In the genomic region with DNA sequence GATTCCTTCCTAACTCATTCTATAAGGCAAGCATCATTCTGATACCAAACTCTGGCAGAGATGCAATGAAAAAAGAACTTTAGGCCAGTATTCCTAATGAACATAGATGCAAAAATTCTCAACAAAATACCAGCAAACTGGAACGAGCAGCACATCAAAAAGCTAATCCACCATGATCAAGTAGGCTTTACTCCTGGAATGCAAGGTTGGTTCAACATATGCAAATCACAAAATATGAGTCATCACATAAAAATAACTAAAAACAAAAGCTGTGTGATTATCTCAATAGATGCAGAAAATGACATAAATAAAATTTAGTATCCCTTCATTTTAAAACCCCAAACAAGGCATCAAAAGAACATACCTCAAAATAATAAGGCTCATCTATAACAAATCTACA, we compare ENCODE assay signal across 27 cellular contexts.
"Had no signal": no experiment of that assay in that cellular context is flagged by ENCODE, and none has a peak within 500 bp of the region (broad histone marks: within the 10 kb centered on the region; RNA-seq: fewer than 3 reads in every experiment).

No MANE protein-coding gene starts in this region.

- H3K27ac ChIP-seq: brain microvascular endothelial cell, left lung, right atrium auricular region, skin epidermis, tibial nerve, vagina had no signal

- H3K27me3 ChIP-seq: brain microvascular endothelial cell, left lung, right atrium auricular region, tibial nerve, vagina had no signal

- H3K4me1 Mint-ChIP-seq: activated naive CD4-positive, alpha-beta T cell treated with anti-CD3 and anti-CD28 coated beads, Interleukin-2, amount 50 U/mL, for 24 hours; central memory CD8-positive, alpha-beta T cell; nephron; WTC11 had no signal

- ATAC-seq: activated CD8-positive, alpha-beta T cell treated with anti-CD3 and anti-CD28 coated beads for 36 hours; left lung; WTC11 had no signal

- DNase-seq: activated CD4-positive, alpha-beta T cell treated with anti-CD3 and anti-CD28 coated beads for 48 hours; activated CD8-positive, alpha-beta T cell treated with anti-CD3 and anti-CD28 coated beads for 36 hours; activated effector memory CD4-positive, alpha-beta T cell treated with anti-CD3 and anti-CD28 coated beads, Interleukin-2, amount 50 U/mL, for 16 hours; activated T-cell treated with anti-CD3 and anti-CD28 coated beads, Interleukin-2, amount 50 U/mL, for 48 hours; amniotic stem cell; brain microvascular endothelial cell; cortex of kidney; effector CD8-positive, alpha-beta T cell; erythroblast; hippocampal formation; kidney; left lung; mesenchymal stem cell; nucleus accumbens; stimulated activated CD4-positive, alpha-beta T cell treated with anti-CD3 and anti-CD28 coated beads, Interleukin-15, amount 100 ng/mL, for 24 hours; stimulated activated CD4-positive, alpha-beta T cell treated with anti-CD3 and anti-CD28 coated beads, Interleukin-4, amount 100 ng/mL, for 24 hours; stimulated activated naive CD4-positive, alpha-beta T cell treated with Interleukin-2 at 50 U/mL for 16 hours; substantia nigra had no signal

- H3K27me3 Mint-ChIP-seq: activated CD8-positive, alpha-beta T cell treated with anti-CD3 and anti-CD28 coated beads for 36 hours; activated naive CD4-positive, alpha-beta T cell treated with anti-CD3 and anti-CD28 coated beads, Interleukin-2, amount 50 U/mL, for 24 hours; central memory CD8-positive, alpha-beta T cell had no signal

- H3K4me1 ChIP-seq: left lung, right atrium auricular region, tibial nerve, vagina had no signal

- H3K36me3 ChIP-seq: brain microvascular endothelial cell had no signal

- H3K4me3 Mint-ChIP-seq: activated CD8-positive, alpha-beta T cell treated with anti-CD3 and anti-CD28 coated beads for 36 hours; activated naive CD4-positive, alpha-beta T cell treated with anti-CD3 and anti-CD28 coated beads, Interleukin-2, amount 50 U/mL, for 24 hours; central memory CD8-positive, alpha-beta T cell; nephron; WTC11 had no signal

- FAIRE-seq: kidney, TTC549 had no signal

- H3K36me3 Mint-ChIP-seq: activated naive CD4-positive, alpha-beta T cell treated with anti-CD3 and anti-CD28 coated beads, Interleukin-2, amount 50 U/mL, for 24 hours had no signal

- H3K27ac Mint-ChIP-seq: activated CD8-positive, alpha-beta T cell treated with anti-CD3 and anti-CD28 coated beads for 36 hours; activated naive CD4-positive, alpha-beta T cell treated with anti-CD3 and anti-CD28 coated beads, Interleukin-2, amount 50 U/mL, for 24 hours; nephron; WTC11 had no signal

- H3K4me3 ChIP-seq: left lung, right atrium auricular region, skin epidermis, tibial nerve, vagina had no signal
